ENCODE assay signal across 8 cellular contexts in genomic region chr11:77407613-77408012, GRCh38.
A peak's percentile ranks its signal among the peaks of the same experiment; 100 is the strongest.
DNase-seq lines count a peak whose midpoint lies in the region; ATAC-seq lines count a peak whose summit lies in the region.

No MANE protein-coding gene starts in this region.

- peak; percentile 57 for DNase-seq in GM04503 (ENCODE audit: low read depth)
- peak; percentile 87 for DNase-seq in NCI-H446 treated with DMSO at 0.1 percent for 48 hours (lab: John Stamatoyannopoulos, UW)
- DNase-seq in dedifferentiated amniotic fluid mesenchymal stem cell (ENCODE audit: extremely low spot score) = peak; percentile 81
- DNase-seq in pulmonary artery endothelial cell (ENCODE audit: low read depth, low spot score) = peak; percentile 76
- DNase-seq in stimulated activated CD4-positive, alpha-beta T cell treated with anti-CD3 and anti-CD28 coated beads, Interleukin-4, amount 100 ng/mL, for 1 hour = no peak
- DNase-seq in sciatic nerve (ENCODE audit: low spot score) = no peak
- DNase-seq in posterior vena cava (ENCODE audit: low spot score) = no peak
- DNase-seq in NOMO-1 treated with dmso at 0.1 percent for 144 hours (lab: John Stamatoyannopoulos, UW; ENCODE audit: unreplicated experiment) = no peak

- intact Hi-C loops in sciatic nerve (cut with DNase I) = no loop called here
- intact Hi-C loops in posterior vena cava (cut with DNase I) = no loop called here

- no peak for ATAC-seq in sciatic nerve

Comparison
In these comparisons a context has a peak if more than half of its experiments do, and no peak if none do; other contexts are left out.
1. DNase-seq: peak in GM04503 (single experiment), NCI-H446 treated with DMSO at 0.1 percent for 48 hours (single experiment), dedifferentiated amniotic fluid mesenchymal stem cell (single experiment) and pulmonary artery endothelial cell (single experiment); none in stimulated activated CD4-positive, alpha-beta T cell treated with anti-CD3 and anti-CD28 coated beads, Interleukin-4, amount 100 ng/mL, for 1 hour (single experiment), sciatic nerve (single experiment), posterior vena cava (single experiment) and NOMO-1 treated with dmso at 0.1 percent for 144 hours (single experiment).